ENCODE assay signal across 11 cellular contexts in the genomic region with DNA sequence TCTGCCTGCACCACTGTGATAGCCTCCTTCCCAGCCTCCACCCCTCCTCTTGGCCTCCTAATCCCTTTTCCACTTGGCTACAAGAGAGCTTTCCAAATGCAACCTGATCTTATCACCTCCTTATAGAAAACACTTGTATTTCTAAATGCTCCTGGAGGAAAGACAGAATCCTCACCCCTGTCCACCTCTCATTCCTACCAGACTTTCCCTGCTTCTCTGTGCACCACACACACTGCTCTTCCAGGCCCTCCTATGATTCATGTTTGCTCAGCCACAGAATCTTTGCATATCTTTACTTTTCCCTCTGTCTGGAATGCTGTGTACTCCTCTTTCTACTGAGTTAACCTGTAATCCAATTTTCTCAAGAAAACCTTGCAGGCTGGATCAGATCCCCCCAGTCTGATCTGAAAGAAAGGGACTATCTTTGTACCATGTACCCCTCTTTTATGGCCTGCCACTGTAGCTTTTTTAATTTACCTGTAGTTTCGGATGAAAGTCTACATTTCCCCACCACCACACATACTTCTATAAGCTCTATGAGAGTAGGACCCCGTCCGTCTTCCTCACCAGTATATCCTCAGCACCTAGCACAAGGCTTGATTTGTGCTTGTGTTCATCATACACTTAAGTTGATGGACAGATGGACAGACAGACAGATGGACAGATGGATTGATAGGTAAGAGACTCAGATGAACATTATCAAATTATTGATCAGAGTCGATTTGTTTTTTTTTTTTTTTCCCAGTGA.
DNase-seq lines count a peak whose midpoint lies in the region; ATAC-seq and TF ChIP-seq lines count a peak whose summit lies in the region.
"Had no signal": no experiment of that assay in that cellular context is flagged by ENCODE, and none has a peak within 500 bp of the region (broad histone marks: within the 10 kb centered on the region; RNA-seq: fewer than 3 reads in every experiment).

No MANE protein-coding gene starts in this region.

- peak overlapping the region; percentile 73 for H3K27ac ChIP-seq in cardiac muscle cell
- H3K27ac ChIP-seq in tibial artery: peak overlapping the region; percentile 66 to 71

- no peaks in the 10 kb centered on the region for H3K27me3 Mint-ChIP-seq in T-helper 17 cell
- no peaks in the 10 kb centered on the region for H3K27me3 Mint-ChIP-seq in activated CD4-positive, alpha-beta T cell treated with anti-CD3 and anti-CD28 coated beads, Interleukin-2, amount 10 ng/mL, durations not matched to agents 24 days and 14 days
- H3K27me3 Mint-ChIP-seq: activated CD4-positive, alpha-beta memory T cell treated with anti-CD3 and anti-CD28 coated beads for 36 hours had no signal

- intact Hi-C loops in Right ventricle myocardium inferior (cut with DNase I) (loop anchor here (5.0 kb wide), 1 partner anchor 94 kb away; the partner anchor contains the start of gene GALNT10), tibial artery (cut with DNase I; ENCODE audit: low total_unique reads) (no loop called here)
- intact Hi-C loops in activated CD4-positive, alpha-beta T cell treated with anti-CD3 and anti-CD28 coated beads, Interleukin-2, amount 10 ng/mL, durations not matched to agents 24 days and 14 days (cut with micrococcal nuclease): no loop called here

- peaks cover 29% of the 10 kb centered on the region for H3K4me1 ChIP-seq in cardiac muscle cell (ENCODE audit: low read depth)
- H3K4me1 ChIP-seq in tibial artery: peaks cover 7 to 42% (median 26%) of the 10 kb centered on the region in 4 donors

- H3K27me3 ChIP-seq in cardiac muscle cell: no peaks in the 10 kb centered on the region
- H3K27me3 ChIP-seq in tibial artery: no peaks in the 10 kb centered on the region
- H3K27me3 ChIP-seq: Peyer's patch had no signal

- H3K9me3 Mint-ChIP-seq in activated CD4-positive, alpha-beta T cell treated with anti-CD3 and anti-CD28 coated beads, Interleukin-2, amount 10 ng/mL, durations not matched to agents 24 days and 14 days: no peaks in the 10 kb centered on the region
- H3K9me3 Mint-ChIP-seq: activated CD4-positive, alpha-beta memory T cell treated with anti-CD3 and anti-CD28 coated beads for 36 hours; CD14-positive monocyte had no signal

- no peaks in the 10 kb centered on the region for H3K9me3 ChIP-seq in cardiac muscle cell (ENCODE audit: low read depth)
- H3K9me3 ChIP-seq in T-helper 17 cell (ENCODE audit: control insufficient read depth, low read length, poor library complexity, severe bottlenecking): no peaks in the 10 kb centered on the region
- no peaks in the 10 kb centered on the region for H3K9me3 ChIP-seq in tibial artery
- H3K9me3 ChIP-seq: Peyer's patch had no signal

- H3K36me3 ChIP-seq in cardiac muscle cell: no peaks in the 10 kb centered on the region
- H3K36me3 ChIP-seq in tibial artery: no peaks in the 10 kb centered on the region
- H3K36me3 ChIP-seq: Peyer's patch had no signal

- peaks cover 7% of the 10 kb centered on the region for H3K36me3 Mint-ChIP-seq in T-helper 17 cell (ENCODE audit: low read depth)
- peaks cover 17% of the 10 kb centered on the region for H3K36me3 Mint-ChIP-seq in activated CD4-positive, alpha-beta T cell treated with anti-CD3 and anti-CD28 coated beads, Interleukin-2, amount 10 ng/mL, durations not matched to agents 24 days and 14 days (ENCODE audit: low read depth)
- H3K36me3 Mint-ChIP-seq: activated CD4-positive, alpha-beta memory T cell treated with anti-CD3 and anti-CD28 coated beads for 36 hours; CD14-positive monocyte had no signal

- ATAC-seq in Right ventricle myocardium inferior (no peak), T-helper 17 cell (no peak)

- H3K4me1 Mint-ChIP-seq in T-helper 17 cell: peaks cover 31% of the 10 kb centered on the region
- peaks cover 19% of the 10 kb centered on the region for H3K4me1 Mint-ChIP-seq in activated CD4-positive, alpha-beta T cell treated with anti-CD3 and anti-CD28 coated beads, Interleukin-2, amount 10 ng/mL, durations not matched to agents 24 days and 14 days

- H3K4me3 ChIP-seq in cardiac muscle cell: no peak overlapping the region
- no peak overlapping the region for H3K4me3 ChIP-seq in fibroblast of villous mesenchyme (ENCODE audit: low read depth, low read length)
- no peak overlapping the region for H3K4me3 ChIP-seq in tibial artery
- H3K4me3 ChIP-seq: Peyer's patch had no signal

- DNase-seq in cardiac muscle cell (ENCODE audit: low read depth in 1 of 2, low spot score in 1 of 2) (peak in 1 of 2 donors; percentile 67), Right ventricle myocardium inferior (ENCODE audit: missing footprints) (no peak), T-helper 17 cell (no peak), fibroblast of villous mesenchyme (ENCODE audit: low read depth) (peak; percentile 79), tibial artery (no peak), NCI-H345 (lab: John Stamatoyannopoulos, UW) (no peak), NCI-H187 (lab: John Stamatoyannopoulos, UW) (no peak)
- DNase-seq in activated CD4-positive, alpha-beta T cell treated with anti-CD3 and anti-CD28 coated beads, Interleukin-2, amount 10 ng/mL, durations not matched to agents 24 days and 14 days: no peak
- DNase-seq: activated CD4-positive, alpha-beta memory T cell treated with anti-CD3 and anti-CD28 coated beads for 36 hours; Peyer's patch had no signal

- peak overlapping the region; percentile 86 for H3K27ac Mint-ChIP-seq in T-helper 17 cell
- H3K27ac Mint-ChIP-seq in activated CD4-positive, alpha-beta T cell treated with anti-CD3 and anti-CD28 coated beads, Interleukin-2, amount 10 ng/mL, durations not matched to agents 24 days and 14 days: no peak overlapping the region
- H3K27ac Mint-ChIP-seq: activated CD4-positive, alpha-beta memory T cell treated with anti-CD3 and anti-CD28 coated beads for 36 hours; CD14-positive monocyte had no signal

- no peak overlapping the region for H3K4me3 Mint-ChIP-seq in T-helper 17 cell
- H3K4me3 Mint-ChIP-seq in activated CD4-positive, alpha-beta T cell treated with anti-CD3 and anti-CD28 coated beads, Interleukin-2, amount 10 ng/mL, durations not matched to agents 24 days and 14 days: no peak overlapping the region
- H3K4me3 Mint-ChIP-seq: activated CD4-positive, alpha-beta memory T cell treated with anti-CD3 and anti-CD28 coated beads for 36 hours; CD14-positive monocyte had no signal

- TF ChIP-seq CTCF in cardiac muscle cell (IDR thresholded peaks at IDR 0.05; ENCODE audit: low read depth, low read length) (no peak), fibroblast of villous mesenchyme (IDR thresholded peaks at IDR 0.05; ENCODE audit: insufficient read depth, low read depth, low read length) (no peak), tibial artery (IDR thresholded peaks at IDR 0.05) (no peak)
